20 cellular contexts compared by ENCODE assay signal in the genomic region with DNA sequence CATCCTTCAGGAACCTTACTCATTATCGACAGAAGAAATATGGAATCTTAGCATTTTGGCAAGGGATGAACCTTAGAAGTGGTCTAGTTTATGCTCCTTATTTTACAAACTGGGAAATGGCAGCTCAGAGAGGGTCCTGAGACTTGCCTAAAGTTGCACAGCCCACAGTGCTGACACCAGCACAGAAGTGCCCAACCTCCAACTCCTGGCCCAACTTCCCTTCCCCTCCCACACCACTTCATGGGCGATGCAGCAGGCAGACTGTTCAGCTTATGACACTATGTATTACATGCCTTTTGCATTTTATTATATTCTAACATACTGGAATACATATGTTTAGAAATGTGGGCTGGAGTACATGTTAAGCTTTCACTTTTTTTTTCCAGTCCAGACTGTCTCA. TPM values are rescaled to one million over a fixed set of nuclear protein-coding genes. Genes with fewer than 3 reads are reported as not detected.
"Had no signal": no experiment of that assay in that cellular context is flagged by ENCODE, and none has a peak within 500 bp of the region (broad histone marks: within the 10 kb centered on the region; RNA-seq: fewer than 3 reads in every experiment).

No MANE protein-coding gene starts in this region.

- DNase-seq: activated CD4-positive, alpha-beta T cell treated with anti-CD3 and anti-CD28 coated beads, Interleukin-2, amount 50 U/mL, for 1 hour; activated CD4-positive, CD25-positive, alpha-beta regulatory T cell treated with anti-CD3 and anti-CD28 coated beads, Interleukin-2, amount 50 U/mL, for 72 hours; activated CD8-positive, alpha-beta memory T cell treated with anti-CD3 and anti-CD28 coated beads, Interleukin-2, amount 50 U/mL, for 4 hours; activated effector memory CD4-positive, alpha-beta T cell treated with Interleukin-2 at 50 U/mL for 16 hours; activated naive CD4-positive, alpha-beta T cell treated with anti-CD3 and anti-CD28 coated beads, Interleukin-2, amount 10 ng/mL, durations not matched to agents 7 days and 5 days; activated naive CD8-positive, alpha-beta T cell treated with anti-CD3 and anti-CD28 coated beads, Interleukin-2, amount 50 U/mL, for 24 hours; activated T-cell treated with anti-CD3 and anti-CD28 coated beads, Interleukin-2, amount 50 U/mL, for 48 hours; anterior cingulate cortex; colonic mucosa; kidney; natural killer cell; stimulated activated CD4-positive, alpha-beta T cell treated with anti-CD3 and anti-CD28 coated beads, Interleukin-4, amount 100 ng/mL, for 24 hours; testis had no signal

- H3K9me3 ChIP-seq: colonic mucosa, neutrophil, sigmoid colon, testis had no signal

- H3K4me1 ChIP-seq: parathyroid adenoma, testis had no signal

- H3K27ac ChIP-seq: colonic mucosa, neutrophil, parathyroid adenoma, sigmoid colon, testis had no signal

- H2AFZ ChIP-seq: parathyroid adenoma had no signal

- H3K36me3 ChIP-seq: colonic mucosa, neutrophil, sigmoid colon had no signal

- H3K27me3 ChIP-seq: testis had no signal

- H3K4me3 ChIP-seq: colonic mucosa, lung, sigmoid colon, testis had no signal

- H3K9ac ChIP-seq: parathyroid adenoma had no signal

- FAIRE-seq: kidney had no signal

- ATAC-seq: activated naive CD8-positive, alpha-beta T cell treated with anti-CD3 and anti-CD28 coated beads, Interleukin-2, amount 50 U/mL, for 24 hours; left lobe of liver; natural killer cell; stimulated activated effector memory CD8-positive, alpha-beta T cell treated with anti-CD3 and anti-CD28 coated beads, Interleukin-12 subunit alpha, Interleukin-12 subunit beta, amount 100 ng/mL, for 72 hours had no signal

- H3K79me2 ChIP-seq: parathyroid adenoma had no signal

RNA-seq across cellular contexts. Expression of a gene that starts 3.5 kb away (rescaled TPM):
- total RNA-seq: frontal cortex, sigmoid colon had no signal
